Comparison of ENCODE assay signal across 15 cellular contexts in the genomic region with DNA sequence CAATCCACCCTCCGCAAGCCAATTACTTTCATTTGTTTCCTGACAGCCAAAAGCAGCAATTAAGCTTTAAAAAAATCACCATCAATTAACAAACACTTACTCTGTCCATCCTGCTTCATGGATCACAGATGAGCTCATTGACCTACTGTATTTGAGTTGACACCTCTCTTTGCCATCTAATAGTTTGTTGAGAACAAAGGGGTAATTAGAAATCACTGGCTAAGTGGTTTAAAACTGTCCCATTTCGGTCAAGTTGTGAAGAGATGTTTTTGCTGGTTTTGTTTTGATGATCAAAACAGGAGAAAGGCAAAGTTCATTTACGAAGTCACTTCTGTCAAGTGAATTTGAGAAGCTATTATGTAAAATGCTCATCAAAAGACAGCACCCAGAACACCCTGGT.
"Had no signal": no experiment of that assay in that cellular context is flagged by ENCODE, and none has a peak within 500 bp of the region (broad histone marks: within the 10 kb centered on the region; RNA-seq: fewer than 3 reads in every experiment).

No MANE protein-coding gene starts in this region.

- ATAC-seq: activated CD4-positive, CD25-positive, alpha-beta regulatory T cell treated with anti-CD3 and anti-CD28 coated beads, Interleukin-2, amount 50 U/mL, for 24 hours; left colon; stimulated activated effector memory CD8-positive, alpha-beta T cell treated with anti-CD3 and anti-CD28 coated beads, Interleukin-12 subunit alpha, Interleukin-12 subunit beta, amount 100 ng/mL, for 72 hours had no signal

- H3K4me3 Mint-ChIP-seq: activated T-helper 1 cell treated with anti-CD3 and anti-CD28 coated beads, Interleukin-12 subunit alpha, Interleukin-12 subunit beta, Interleukin-2, Interleukin-4 antibody, amounts not matched to agents 30 ng/mL and 10 ng/mL and 1 ng/mL, durations not matched to agents 14 hours and 24 hours and 36 hours; dendritic cell treated with granulocyte-macrophage colony-stimulating factor and Interleukin-4, amounts not matched to agents 40 ng/mL and 50 ng/mL, for 4 days; stimulated activated effector memory CD8-positive, alpha-beta T cell treated with anti-CD3 and anti-CD28 coated beads, Interleukin-12 subunit alpha, Interleukin-12 subunit beta, amount 100 ng/mL, for 72 hours; T-helper 2 cell treated with Interferon-gamma antibody and Interleukin-4, amounts not matched to agents 5 μg/mL and 100 μg/mL, for 36 hours had no signal

- H3K27me3 ChIP-seq: ascending aorta, tibial artery had no signal

- H3K27me3 Mint-ChIP-seq: dendritic cell treated with granulocyte-macrophage colony-stimulating factor and Interleukin-4, amounts not matched to agents 40 ng/mL and 50 ng/mL, for 4 days had no signal

- H3K9me3 ChIP-seq: ascending aorta, breast epithelium, tibial artery had no signal

- DNase-seq: activated naive CD4-positive, alpha-beta T cell; left colon; retina; tibial artery had no signal

- H3K36me3 Mint-ChIP-seq: stimulated activated effector memory CD8-positive, alpha-beta T cell treated with anti-CD3 and anti-CD28 coated beads, Interleukin-12 subunit alpha, Interleukin-12 subunit beta, amount 100 ng/mL, for 72 hours had no signal

- H3K4me1 ChIP-seq: ascending aorta, breast epithelium, tibial artery had no signal

- FAIRE-seq: frontal cortex, islet of Langerhans had no signal

- H3K27ac Mint-ChIP-seq: activated T-helper 1 cell treated with anti-CD3 and anti-CD28 coated beads, Interleukin-12 subunit alpha, Interleukin-12 subunit beta, Interleukin-2, Interleukin-4 antibody, amounts not matched to agents 30 ng/mL and 10 ng/mL and 1 ng/mL, durations not matched to agents 14 hours and 24 hours and 36 hours; dendritic cell treated with granulocyte-macrophage colony-stimulating factor and Interleukin-4, amounts not matched to agents 40 ng/mL and 50 ng/mL, for 4 days; stimulated activated effector memory CD8-positive, alpha-beta T cell treated with anti-CD3 and anti-CD28 coated beads, Interleukin-12 subunit alpha, Interleukin-12 subunit beta, amount 100 ng/mL, for 72 hours; T-helper 2 cell treated with Interferon-gamma antibody and Interleukin-4, amounts not matched to agents 5 μg/mL and 100 μg/mL, for 36 hours had no signal

- H3K36me3 ChIP-seq: ascending aorta, breast epithelium, tibial artery had no signal

- H3K27ac ChIP-seq: ascending aorta, breast epithelium, epithelial cell of prostate, tibial artery had no signal

- H3K9me3 Mint-ChIP-seq: activated T-helper 1 cell treated with anti-CD3 and anti-CD28 coated beads, Interleukin-12 subunit alpha, Interleukin-12 subunit beta, Interleukin-2, Interleukin-4 antibody, amounts not matched to agents 30 ng/mL and 10 ng/mL and 1 ng/mL, durations not matched to agents 14 hours and 24 hours and 36 hours; dendritic cell treated with granulocyte-macrophage colony-stimulating factor and Interleukin-4, amounts not matched to agents 40 ng/mL and 50 ng/mL, for 4 days; stimulated activated effector memory CD8-positive, alpha-beta T cell treated with anti-CD3 and anti-CD28 coated beads, Interleukin-12 subunit alpha, Interleukin-12 subunit beta, amount 100 ng/mL, for 72 hours; T-helper 2 cell treated with Interferon-gamma antibody and Interleukin-4, amounts not matched to agents 5 μg/mL and 100 μg/mL, for 36 hours had no signal

- H3K4me3 ChIP-seq: ascending aorta, breast epithelium, lung, tibial artery had no signal
